Comparison of ENCODE assay signal across 23 cellular contexts in the genomic region with DNA sequence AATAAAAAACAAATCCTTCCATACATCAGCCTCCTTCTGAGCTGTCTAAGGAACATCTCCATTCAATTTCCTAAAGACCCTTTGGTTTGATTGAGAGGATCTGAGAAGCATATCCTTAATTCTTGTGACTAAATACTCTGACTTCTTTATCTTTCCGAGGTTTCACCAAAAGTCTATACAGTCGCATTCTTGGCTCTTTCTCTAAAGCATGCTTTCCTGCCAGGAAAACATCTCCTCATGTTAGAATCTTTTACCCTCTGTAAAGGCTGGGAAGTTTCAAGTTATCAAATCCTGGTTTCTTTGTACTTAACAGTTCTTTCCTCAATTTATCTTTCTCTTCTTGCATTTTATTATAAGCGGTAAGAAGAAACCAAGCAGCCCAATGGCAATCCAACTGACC.
DNase-seq lines count a peak whose midpoint lies in the region; ATAC-seq and TF ChIP-seq lines count a peak whose summit lies in the region.
"Had no signal": no experiment of that assay in that cellular context is flagged by ENCODE, and none has a peak within 500 bp of the region (broad histone marks: within the 10 kb centered on the region; RNA-seq: fewer than 3 reads in every experiment).

No MANE protein-coding gene starts in this region.

- H2BK15ac ChIP-seq in IMR-90 (ENCODE audit: low read depth, low read length) (0 out of 3 replicates have a peak overlapping the region, but pooled peaks have one; percentile 21), mesenchymal stem cell (ENCODE audit: low read depth, poor library complexity, severe bottlenecking) (no peak overlapping the region)

- no peaks in the 10 kb centered on the region for H3K27me3 ChIP-seq in IMR-90 (ENCODE audit: control insufficient read depth, insufficient read depth, low read length)
- H3K27me3 ChIP-seq in left ventricle myocardium inferior (ENCODE audit: low read depth) = no peaks in the 10 kb centered on the region
- no peaks in the 10 kb centered on the region for H3K27me3 ChIP-seq in mesenchymal stem cell (ENCODE audit: control insufficient read depth in 1 of 2, insufficient read depth in 1 of 2, low read length in 2 of 2)
- H3K27me3 ChIP-seq: BE2C; BLaER1 treated with 17β-estradiol and CSF1 and Interleukin-3, amounts not matched to agents 10 nM and 100 nM had no signal

- dilution Hi-C loops in IMR-90 (cut with HindIII; ENCODE audit: low sequenced_read_pairs, unreplicated experiment) = no loop called here

- H3K18ac ChIP-seq in IMR-90 (ENCODE audit: low read depth, low read length) (no peak overlapping the region), mesenchymal stem cell (ENCODE audit: low read depth in 1 of 2, low read length in 2 of 2) (no peak overlapping the region)

- no peak overlapping the region for H2BK20ac ChIP-seq in IMR-90 (ENCODE audit: low read depth, low read length)

- no peak overlapping the region for H3K4me2 ChIP-seq in IMR-90 (ENCODE audit: low read depth, low read length)
- no peak overlapping the region for H3K4me2 ChIP-seq in mesenchymal stem cell (ENCODE audit: low read length, poor library complexity, severe bottlenecking)
- H3K4me2 ChIP-seq: A549; BLaER1 treated with 17β-estradiol and CSF1 and Interleukin-3, amounts not matched to agents 10 nM and 100 nM had no signal

- H3K27ac ChIP-seq in IMR-90 (ENCODE audit: insufficient read depth, low read length) (no peak overlapping the region), left ventricle myocardium inferior (replicated peaks) (no peak overlapping the region), mesenchymal stem cell (ENCODE audit: low read length, poor library complexity, severe bottlenecking) (no peak overlapping the region)
- H3K27ac ChIP-seq: A549; BLaER1 treated with 17β-estradiol and CSF1 and Interleukin-3, amounts not matched to agents 10 nM and 100 nM had no signal

- no peak overlapping the region for H2AFZ ChIP-seq in IMR-90 (replicated peaks; ENCODE audit: low read length, poor library complexity)
- no peak overlapping the region for H2AFZ ChIP-seq in mesenchymal stem cell (ENCODE audit: low read depth, low read length)

- DNase-seq in IMR-90 = peak; percentile 20
- DNase-seq in astrocyte of the hippocampus (ENCODE audit: low read depth, low spot score) = peak; percentile 23
- peak; percentile 18 for DNase-seq in fibroblast of pulmonary artery (ENCODE audit: low read depth)
- no peak for DNase-seq in left ventricle myocardium inferior
- DNase-seq in mesenchymal stem cell = no peak
- no peak for DNase-seq in hippocampal formation (lab: John Stamatoyannopoulos, UW)
- DNase-seq: 8988T; ACHN; AML-193; BE2C; CD4-positive, alpha-beta T cell; CD8-positive, alpha-beta memory T cell; DMS 273 treated with DMSO at 0.1 percent for 48 hours; DMS79; EL; GDM1; GOT3; HFFc6 had no signal

- no peak for TF ChIP-seq RAD21 in IMR-90 (IDR thresholded peaks at IDR 0.05; ENCODE audit: low read length)

- H3K79me1 ChIP-seq in IMR-90 (ENCODE audit: low read depth in 1 of 2, low read length in 2 of 2) = no peaks in the 10 kb centered on the region
- H3K79me1 ChIP-seq in mesenchymal stem cell (replicated peaks; ENCODE audit: low read length, poor library complexity, severe bottlenecking) = no peaks in the 10 kb centered on the region

- no peak overlapping the region for H3K9ac ChIP-seq in IMR-90 (ENCODE audit: low read depth, low read length)
- no peak overlapping the region for H3K9ac ChIP-seq in mesenchymal stem cell (ENCODE audit: low read length)
- H3K9ac ChIP-seq: BLaER1 treated with 17β-estradiol and CSF1 and Interleukin-3, amounts not matched to agents 10 nM and 100 nM had no signal

- H3K9me3 ChIP-seq in IMR-90 (ENCODE audit: control insufficient read depth, insufficient read depth, low read length) (no peaks in the 10 kb centered on the region), left ventricle myocardium inferior (replicated peaks) (no peaks in the 10 kb centered on the region), mesenchymal stem cell (ENCODE audit: control insufficient read depth, low read length) (no peaks in the 10 kb centered on the region)
- H3K9me3 ChIP-seq: A549; BE2C; BLaER1 treated with 17β-estradiol and CSF1 and Interleukin-3, amounts not matched to agents 10 nM and 100 nM; HAP-1 had no signal

- H3K4me3 ChIP-seq in IMR-90 (ENCODE audit: insufficient read depth, low read depth, low read length) = no peak overlapping the region
- H3K4me3 ChIP-seq in fibroblast of pulmonary artery (replicated peaks; ENCODE audit: low read depth, low read length) = no peak overlapping the region
- H3K4me3 ChIP-seq in left ventricle myocardium inferior = no peak overlapping the region
- H3K4me3 ChIP-seq in mesenchymal stem cell (ENCODE audit: insufficient read depth in 1 of 2, low read depth in 1 of 2, low read length in 2 of 2) = no peak overlapping the region
- H3K4me3 ChIP-seq: A549; BLaER1 treated with 17β-estradiol and CSF1 and Interleukin-3, amounts not matched to agents 10 nM and 100 nM; GM12878; HAP-1 had no signal

- H3K23ac ChIP-seq in IMR-90 (ENCODE audit: low read depth, low read length) = no peak overlapping the region
- H3K23ac ChIP-seq in mesenchymal stem cell (ENCODE audit: low read length in 2 of 2) = no peak overlapping the region

- TF ChIP-seq POLR2A in IMR-90 (IDR thresholded peaks at IDR 0.05; ENCODE audit: low read depth, low read length) = no peak

- H2AK5ac ChIP-seq in IMR-90 (ENCODE audit: low read depth, low read length) (no peak overlapping the region), mesenchymal stem cell (ENCODE audit: low read length, severe bottlenecking) (no peak overlapping the region)

- H3K4ac ChIP-seq in IMR-90 (ENCODE audit: low read depth, low read length) (no peak overlapping the region), mesenchymal stem cell (ENCODE audit: low read depth in 1 of 2, low read length in 2 of 2) (no peak overlapping the region)

- no peak for TF ChIP-seq CTCF in IMR-90 (conservative IDR thresholded peaks at IDR 0.05; ENCODE audit: low read depth, low read length)
- no peak for TF ChIP-seq CTCF in fibroblast of pulmonary artery (IDR thresholded peaks at IDR 0.05; ENCODE audit: low read length, missing control alignments)
- no peak for TF ChIP-seq CTCF in left ventricle myocardium inferior (IDR thresholded peaks at IDR 0.05; ENCODE audit: borderline replicate concordance)

- in situ Hi-C loops in IMR-90 (cut with MboI; ENCODE audit: low sequenced_read_pairs) = no loop called here

- H3K14ac ChIP-seq in IMR-90 (replicated peaks; ENCODE audit: low read depth, low read length) (no peak overlapping the region), mesenchymal stem cell (ENCODE audit: low read length in 2 of 2) (no peak overlapping the region)

- ATAC-seq in IMR-90 (ENCODE audit: low read depth) = no peak
- no peak for ATAC-seq in HG02623 (IDR thresholded peaks at IDR 0.05; ENCODE audit: unreplicated experiment)
- ATAC-seq: A549, GM12878 had no signal

- POLR2A ChIA-PET in IMR-90 (lab: Charles Lee; ENCODE audit: unreplicated experiment) = no interaction called here

- no peak overlapping the region for H2BK5ac ChIP-seq in IMR-90 (ENCODE audit: low read depth, low read length, poor library complexity, severe bottlenecking)
- no peak overlapping the region for H2BK5ac ChIP-seq in mesenchymal stem cell (ENCODE audit: low read depth, low read length, poor library complexity, severe bottlenecking)

- 100% methylated on average over 1 of the region's 3 CpGs; no CpG with 5 or more reads in 1 of the 2 experiments for WGBS in IMR-90 (ENCODE audit: extremely low coverage in 2 of 2, insufficient read length in 1 of 2), 2 experiments
- 98% methylated on average over 3 of the region's 3 CpGs for WGBS in mesenchymal stem cell

- CTCF ChIA-PET in IMR-90 (lab: Yijun Ruan, JAX) = no interaction called here

- H2BK120ac ChIP-seq in IMR-90 (ENCODE audit: low read depth, low read length) = no peak overlapping the region
- H2BK120ac ChIP-seq in mesenchymal stem cell (ENCODE audit: low read depth, low read length) = no peak overlapping the region

- H3K9me1 ChIP-seq in IMR-90 (ENCODE audit: insufficient read depth, low read length) = 0 out of 2 replicates have a peak, but pooled peaks cover 2% of the 10 kb centered on the region

- H3K56ac ChIP-seq in IMR-90 (ENCODE audit: extremely low read depth, insufficient read depth, low read length) = no peak overlapping the region

- H4K8ac ChIP-seq in IMR-90 (ENCODE audit: low read depth in 2 of 2, low read length in 2 of 2) (no peak overlapping the region), mesenchymal stem cell (ENCODE audit: low read length) (no peak overlapping the region)

- H3K4me1 ChIP-seq in IMR-90 (ENCODE audit: control insufficient read depth, insufficient read depth, low read length) = peaks cover 5% of the 10 kb centered on the region
- peaks cover 10% of the 10 kb centered on the region for H3K4me1 ChIP-seq in left ventricle myocardium inferior
- peaks cover 4% of the 10 kb centered on the region for H3K4me1 ChIP-seq in mesenchymal stem cell (ENCODE audit: control insufficient read depth, insufficient read depth, low read depth, low read length)
- H3K4me1 ChIP-seq: BE2C, HAP-1 had no signal

- no peaks in the 10 kb centered on the region for H3K36me3 ChIP-seq in IMR-90 (ENCODE audit: control insufficient read depth, insufficient read depth, low read length)
- H3K36me3 ChIP-seq in left ventricle myocardium inferior = no peaks in the 10 kb centered on the region
- no peaks in the 10 kb centered on the region for H3K36me3 ChIP-seq in mesenchymal stem cell (ENCODE audit: control insufficient read depth in 1 of 2, insufficient read depth in 2 of 2, low read depth in 1 of 2, low read length in 2 of 2)
- H3K36me3 ChIP-seq: BE2C; BLaER1 treated with 17β-estradiol and CSF1 and Interleukin-3, amounts not matched to agents 10 nM and 100 nM; HAP-1 had no signal

- no peak overlapping the region for H2BK12ac ChIP-seq in mesenchymal stem cell (ENCODE audit: low read length in 2 of 2)

- no peaks in the 10 kb centered on the region for H4K20me1 ChIP-seq in IMR-90 (ENCODE audit: insufficient read depth, low read length)
- H4K20me1 ChIP-seq: BLaER1 treated with 17β-estradiol and CSF1 and Interleukin-3, amounts not matched to agents 10 nM and 100 nM had no signal

- no TSS peak for BruUV-seq in IMR-90 (replicated peaks; lab: Mats Ljungman, UMichigan)

- no peak overlapping the region for H2AK9ac ChIP-seq in IMR-90 (replicated peaks; ENCODE audit: low read depth, low read length, poor library complexity)

- no peak overlapping the region for H4K5ac ChIP-seq in IMR-90 (ENCODE audit: low read depth, low read length)

- intact Hi-C loops in IMR-90 (cut with micrococcal nuclease) = no loop called here
- intact Hi-C loops in left ventricle myocardium inferior (cut with micrococcal nuclease) = no loop called here

- no peak overlapping the region for H4K91ac ChIP-seq in IMR-90 (ENCODE audit: insufficient read depth, low read depth, low read length)
- H4K91ac ChIP-seq in mesenchymal stem cell (ENCODE audit: low read length) = no peak overlapping the region

TF ChIP-seq in IMR-90, 13 proteins besides CTCF, POLR2A, EP300 and RAD21 (continues in another document):
- TF ChIP-seq BHLHE40 (IDR thresholded peaks at IDR 0.05; ENCODE audit: low read depth, low read length) = no peak
- no peak for TF ChIP-seq RCOR1 (IDR thresholded peaks at IDR 0.05; ENCODE audit: insufficient replicate concordance, low read length)
- TF ChIP-seq CEBPB (IDR thresholded peaks at IDR 0.05; ENCODE audit: low read depth, low read length) = no peak
- no peak for TF ChIP-seq FOS (IDR thresholded peaks at IDR 0.05; ENCODE audit: low read depth, low read length)
- no peak for TF ChIP-seq MAFK (IDR thresholded peaks at IDR 0.05; ENCODE audit: low read depth, low read length)

Comparison
In these comparisons a context has a peak if more than half of its experiments do, and no peak if none do; other contexts are left out.
1. DNase-seq: peak in IMR-90 (single experiment), astrocyte of the hippocampus (single experiment) and fibroblast of pulmonary artery (single experiment); none in left ventricle myocardium inferior (single experiment), mesenchymal stem cell (single experiment) and hippocampal formation (0 of 2).